8 cellular contexts compared by ENCODE assay signal in genomic region chr9:121299467-121300282, GRCh38. TPM values are rescaled to one million over a fixed set of nuclear protein-coding genes. Genes with fewer than 3 reads are reported as not detected.
DNase-seq lines count a peak whose midpoint lies in the region; ATAC-seq and TF ChIP-seq lines count a peak whose summit lies in the region.

No MANE protein-coding gene starts in this region.

- H3K36me3 ChIP-seq in Panc1 (ENCODE audit: control insufficient read depth, insufficient read depth, low read length): no peaks in the 10 kb centered on the region
- H3K36me3 ChIP-seq in colonic mucosa: peaks cover 9% of the 10 kb centered on the region

- H3K4me1 Mint-ChIP-seq in activated CD4-positive, alpha-beta T cell treated with anti-CD3 and anti-CD28 coated beads, Interleukin-2, amount 10 ng/mL, durations not matched to agents 7 days and 5 days: peaks cover 17% of the 10 kb centered on the region

- peak overlapping the region; percentile 62 for H3K4me3 Mint-ChIP-seq in activated CD4-positive, alpha-beta T cell treated with anti-CD3 and anti-CD28 coated beads, Interleukin-2, amount 10 ng/mL, durations not matched to agents 7 days and 5 days

- H3K4me1 ChIP-seq in Panc1 (ENCODE audit: control insufficient read depth, insufficient read depth, low read length) (peaks cover 48% of the 10 kb centered on the region), colonic mucosa (peaks cover 9% of the 10 kb centered on the region)

- H3K9me3 Mint-ChIP-seq in activated CD4-positive, alpha-beta T cell treated with anti-CD3 and anti-CD28 coated beads, Interleukin-2, amount 10 ng/mL, durations not matched to agents 7 days and 5 days: no peaks in the 10 kb centered on the region

- DNase-seq in activated CD4-positive, alpha-beta T cell treated with anti-CD3 and anti-CD28 coated beads, Interleukin-2, amount 10 ng/mL, durations not matched to agents 7 days and 5 days: peak; percentile 13
- DNase-seq in activated CD4-positive, alpha-beta T cell treated with anti-CD3 and anti-CD28 coated beads for 4 hours: no peak
- DNase-seq in Panc1 (ENCODE audit: low read depth, low spot score): no peak
- peak; percentile 73 for DNase-seq in colonic mucosa
- peak; percentile 67 for DNase-seq in left kidney (ENCODE audit: low read depth, low spot score)
- peak; percentile 46 for DNase-seq in stimulated activated CD8-positive, alpha-beta memory T cell treated with anti-CD3 and anti-CD28 coated beads, Interleukin-4, amount 100 ng/mL, for 48 hours
- no peak for DNase-seq in NCI-H1092 treated with DMSO at 0.1 percent for 48 hours (lab: John Stamatoyannopoulos, UW)

- H3K9me3 ChIP-seq in Panc1 (ENCODE audit: control insufficient read depth, insufficient read depth, low read depth, low read length) (no peaks in the 10 kb centered on the region), colonic mucosa (no peaks in the 10 kb centered on the region)

- CTCF ChIA-PET in activated CD4-positive, alpha-beta T cell treated with anti-CD3 and anti-CD28 coated beads, Interleukin-2, amount 10 ng/mL, durations not matched to agents 7 days and 5 days (lab: Charles Lee): interaction anchor here (0.7 to 1.9 kb wide), 5 partner anchors 15 to 90 kb away, joined by 3 to 7 read pairs (median 4); no protein-coding TSS in a partner anchor
- CTCF ChIA-PET in Panc1 (lab: Charles Lee): interaction anchor here (1.3 kb wide), 1 partner anchor 22 kb away, joined by 4 read pairs; no protein-coding TSS in a partner anchor

- peaks cover 21% of the 10 kb centered on the region for H3K27me3 Mint-ChIP-seq in activated CD4-positive, alpha-beta T cell treated with anti-CD3 and anti-CD28 coated beads, Interleukin-2, amount 10 ng/mL, durations not matched to agents 7 days and 5 days

- TF ChIP-seq CTCF in Panc1 (IDR thresholded peaks at IDR 0.05) (no peak), colonic mucosa (IDR thresholded peaks at IDR 0.05) (no peak)

- ATAC-seq in Panc1: peak; percentile 70
- no peak for ATAC-seq in GM18907 (IDR thresholded peaks at IDR 0.05; ENCODE audit: unreplicated experiment)

- H3K27me3 ChIP-seq in Panc1 (ENCODE audit: control insufficient read depth, insufficient read depth, low read length): no peaks in the 10 kb centered on the region
- H3K27me3 ChIP-seq in colonic mucosa: no peaks in the 10 kb centered on the region

- H3K27ac Mint-ChIP-seq in activated CD4-positive, alpha-beta T cell treated with anti-CD3 and anti-CD28 coated beads, Interleukin-2, amount 10 ng/mL, durations not matched to agents 7 days and 5 days: no peak overlapping the region

- H3K9ac ChIP-seq in colonic mucosa (ENCODE audit: low read depth in 2 of 2, low read length in 2 of 2): peak overlapping the region; percentile 69 to 76

- intact Hi-C loops in Panc1 (cut with micrococcal nuclease; ENCODE audit: unreplicated experiment): no loop called here
- intact Hi-C loops in colonic mucosa (cut with DNase I): no loop called here

- in situ Hi-C loops in Panc1 (cut with HindIII; ENCODE audit: low pct_unique_long_range_greater_than_20kb, low sequenced_read_pairs): no loop called here

- H3K4me3 ChIP-seq in Panc1 (ENCODE audit: low read depth in 2 of 2, low read length in 2 of 2): peak overlapping the region; percentile 43 to 62
- H3K4me3 ChIP-seq in colonic mucosa: peak overlapping the region; percentile 47

- H3K27ac ChIP-seq in Panc1 (ENCODE audit: low read length) (peak overlapping the region; percentile 91), colonic mucosa (peak overlapping the region; percentile 62)

- POLR2A ChIA-PET in activated CD4-positive, alpha-beta T cell treated with anti-CD3 and anti-CD28 coated beads, Interleukin-2, amount 10 ng/mL, durations not matched to agents 7 days and 5 days (lab: Charles Lee): no interaction called here
- POLR2A ChIA-PET in Panc1 (lab: Charles Lee): no interaction called here

- H3K36me3 Mint-ChIP-seq in activated CD4-positive, alpha-beta T cell treated with anti-CD3 and anti-CD28 coated beads, Interleukin-2, amount 10 ng/mL, durations not matched to agents 7 days and 5 days (ENCODE audit: low read depth): no peaks in the 10 kb centered on the region

- BruUV-seq in Panc1 (replicated peaks; lab: Mats Ljungman, UMichigan): no TSS peak

RNA-seq across cellular contexts. Expression of gene GSN, which starts 31.7 kb away (rescaled TPM):
- total RNA-seq in activated CD4-positive, alpha-beta T cell treated with anti-CD3 and anti-CD28 coated beads, Interleukin-2, amount 10 ng/mL, durations not matched to agents 7 days and 5 days: 1 to 10 TPM; 2.9 to 3.4 TPM
- total RNA-seq in Panc1 (2021; ENCODE audit: unreplicated experiment) (278 TPM), colonic mucosa (100 to 1,000 TPM; 413 to 553 TPM)
- 483 TPM for polyA plus RNA-seq in Panc1 (2012; ENCODE audit: insufficient read length)

Comparison
In these comparisons a context has a peak if more than half of its experiments do, and no peak if none do; other contexts are left out.
1. DNase-seq: peak in activated CD4-positive, alpha-beta T cell treated with anti-CD3 and anti-CD28 coated beads, Interleukin-2, amount 10 ng/mL, durations not matched to agents 7 days and 5 days (single experiment), colonic mucosa (single experiment), left kidney (single experiment) and stimulated activated CD8-positive, alpha-beta memory T cell treated with anti-CD3 and anti-CD28 coated beads, Interleukin-4, amount 100 ng/mL, for 48 hours (single experiment); none in activated CD4-positive, alpha-beta T cell treated with anti-CD3 and anti-CD28 coated beads for 4 hours (0 of 2), Panc1 (single experiment) and NCI-H1092 treated with DMSO at 0.1 percent for 48 hours (single experiment).
2. RNA of gene GSN, which starts 31.7 kb away (total RNA-seq): 413 to 553 TPM in colonic mucosa and 278 TPM in Panc1 (single experiment); 2.9 to 3.4 TPM in activated CD4-positive, alpha-beta T cell treated with anti-CD3 and anti-CD28 coated beads, Interleukin-2, amount 10 ng/mL, durations not matched to agents 7 days and 5 days; every median in the first group is over 10 times any median in the second.